In genomic region chr7:75878769-75879596, GRCh38 we compare ENCODE assay signal across 8 cellular contexts. TPM values are rescaled to one million over a fixed set of nuclear protein-coding genes. Genes with fewer than 3 reads are reported as not detected.
A peak's percentile ranks its signal among the peaks of the same experiment; 100 is the strongest.
DNase-seq lines count a peak whose midpoint lies in the region; ATAC-seq and TF ChIP-seq lines count a peak whose summit lies in the region.

TSS of gene RHBDD2 (plus strand) at chr7:75879034. CDS start at chr7:75879083, 49 bp downstream.

- H3K4me3 ChIP-seq in HFF-Myc (replicated peaks; ENCODE audit: low read depth, low read length) (peak within 1 kb of the TSS; percentile 87), SJSA1 (peak within 1 kb of the TSS; percentile 84), neural progenitor cell (peak within 1 kb of the TSS; percentile 61)

- H3K4me2 ChIP-seq in neural progenitor cell, result peak within 1 kb of the TSS; percentile 92

- H3K27ac ChIP-seq in SJSA1, result peak within 1 kb of the TSS; percentile 53
- H3K27ac ChIP-seq in foreskin keratinocyte, result peak within 1 kb of the TSS; percentile 87
- H3K27ac ChIP-seq in neural progenitor cell, result no peak within 1 kb of the TSS

- peak; percentile 81 for DNase-seq in GF-D8 (lab: John Stamatoyannopoulos, UW)
- DNase-seq in HFF-Myc (ENCODE audit: extremely low read depth, low read depth), result peak; percentile 71
- DNase-seq in MV-4-11 (lab: John Stamatoyannopoulos, UW), result peak; percentile 85
- peak; percentile 88 to 96 for DNase-seq in SJSA1 (ENCODE audit: low read depth in 1 of 2, low spot score in 2 of 2)
- peak; percentile 94 to 98 (median 96) for DNase-seq in activated naive CD4-positive, alpha-beta T cell (lab: John Stamatoyannopoulos, UW)
- peak; percentile 57 to 83 for DNase-seq in foreskin keratinocyte
- peak; percentile 97 for DNase-seq in neural progenitor cell (ENCODE audit: low spot score)
- peak; percentile 88 for DNase-seq in stromal cell of bone marrow (ENCODE audit: low read depth)

- peaks cover 5% of the 10 kb centered on the region for H3K27me3 Mint-ChIP-seq in neural progenitor cell (ENCODE audit: insufficient read depth, low read depth)

- peaks cover 42% of the 10 kb centered on the region for H3K4me1 Mint-ChIP-seq in neural progenitor cell

- H4K20me1 ChIP-seq in neural progenitor cell (ENCODE audit: low read depth), result peaks cover 41% of the 10 kb centered on the region

- H3K79me2 ChIP-seq in neural progenitor cell (ENCODE audit: low read depth), result peaks cover 41% of the 10 kb centered on the region

- peaks cover 19% of the 10 kb centered on the region for H3F3A ChIP-seq in neural progenitor cell (ENCODE audit: low read depth)

- H3K27ac Mint-ChIP-seq in neural progenitor cell, result peak within 1 kb of the TSS; percentile 94

- peak within 1 kb of the TSS; percentile 45 for H2AFZ ChIP-seq in neural progenitor cell (replicated peaks)

- peak within 1 kb of the TSS; percentile 83 for H3K9ac ChIP-seq in neural progenitor cell

- H3K4me1 ChIP-seq in SJSA1 (replicated peaks), result peaks cover 15% of the 10 kb centered on the region
- H3K4me1 ChIP-seq in foreskin keratinocyte, result peaks cover 10% of the 10 kb centered on the region
- H3K4me1 ChIP-seq in neural progenitor cell, result peaks cover 18% of the 10 kb centered on the region

- H3K9me3 ChIP-seq in SJSA1 (replicated peaks), result no peaks in the 10 kb centered on the region; the same call in 1 of the 2 replicates
- H3K9me3 ChIP-seq in neural progenitor cell (ENCODE audit: low read depth), result no peaks in the 10 kb centered on the region

- peak; percentile 88 for ATAC-seq in foreskin keratinocyte

- peaks cover 25% of the 10 kb centered on the region for H3K36me3 Mint-ChIP-seq in neural progenitor cell

- no peaks in the 10 kb centered on the region for H3K27me3 ChIP-seq in SJSA1 (replicated peaks)
- H3K27me3 ChIP-seq in foreskin keratinocyte, result no peaks in the 10 kb centered on the region
- H3K27me3 ChIP-seq in neural progenitor cell, result no peaks in the 10 kb centered on the region

- H3K4me3 Mint-ChIP-seq in neural progenitor cell, result peak within 1 kb of the TSS; percentile 96

- H3K36me3 ChIP-seq in SJSA1, result peaks cover 48% of the 10 kb centered on the region
- no peaks in the 10 kb centered on the region for H3K36me3 ChIP-seq in neural progenitor cell

- no peaks in the 10 kb centered on the region for H3K9me3 Mint-ChIP-seq in neural progenitor cell

- TF ChIP-seq CTCF in HFF-Myc (IDR thresholded peaks at IDR 0.05; ENCODE audit: low read depth, low read length, missing control alignments) (no peak), foreskin keratinocyte (conservative IDR thresholded peaks at IDR 0.05) (no peak), neural progenitor cell (IDR thresholded peaks at IDR 0.05) (no peak)

RNA-seq across cellular contexts. Expression of gene RHBDD2, which starts in this region (rescaled TPM):
- total RNA-seq in SJSA1 (2014; rRNA removed; shearing (Covaris generic)), result 39.5 and 46.2 TPM in 2 replicates
- total RNA-seq in foreskin keratinocyte (26.2 and 30.4 TPM in 2 replicates), neural progenitor cell (ENCODE audit: low replicate concordance) (15.4 and 52.7 TPM in 2 replicates)
- polyA plus RNA-seq in foreskin keratinocyte, result 37.6 and 47.1 TPM in 2 replicates
